In the genomic region with DNA sequence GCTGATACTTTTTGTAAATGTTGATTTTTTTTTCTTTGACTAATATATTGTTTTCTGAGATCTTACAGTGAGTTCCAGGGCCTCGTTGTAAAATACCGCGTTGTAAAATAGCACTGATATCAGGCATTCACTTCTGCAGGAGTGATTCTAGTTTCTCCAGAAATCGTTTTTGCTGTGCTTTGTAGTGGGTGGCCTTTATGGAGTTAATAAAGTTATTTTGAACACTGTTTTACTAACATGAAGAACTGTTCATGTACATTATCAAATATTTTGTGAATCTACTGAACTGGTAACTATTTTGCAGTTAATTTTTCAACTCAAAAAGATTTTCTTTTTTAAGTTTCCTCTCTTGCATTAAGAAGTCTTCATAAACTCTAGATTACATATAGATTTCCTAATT, we compare ENCODE assay signal across 10 cellular contexts. TPM values are rescaled to one million over a fixed set of nuclear protein-coding genes. Genes with fewer than 3 reads are reported as not detected.
A peak's percentile ranks its signal among the peaks of the same experiment; 100 is the strongest.
DNase-seq lines count a peak whose midpoint lies in the region; ATAC-seq and TF ChIP-seq lines count a peak whose summit lies in the region.
"Had no signal": no experiment of that assay in that cellular context is flagged by ENCODE, and none has a peak within 500 bp of the region (broad histone marks: within the 10 kb centered on the region; RNA-seq: fewer than 3 reads in every experiment).

No MANE protein-coding gene starts in this region.

- H3K27me3 Mint-ChIP-seq in T-cell = no peaks in the 10 kb centered on the region

- H3K9me3 Mint-ChIP-seq in T-cell = peaks cover 0 to 8% (median under 1%) of the 10 kb centered on the region in 3 donors

- DNase-seq in cardiac muscle cell (ENCODE audit: low read depth in 1 of 2, low spot score in 1 of 2) = no peak
- DNase-seq in Right ventricle myocardium superior = no peak
- no peak for DNase-seq in T-cell
- no peak for DNase-seq in hepatocyte (ENCODE audit: low spot score)
- no peak for DNase-seq in NCI-H774 (lab: John Stamatoyannopoulos, UW)
- no peak for DNase-seq in esophagus squamous epithelium (lab: John Stamatoyannopoulos, UW)
- no peak for DNase-seq in DMS 273 (lab: John Stamatoyannopoulos, UW; ENCODE audit: unreplicated experiment)
- DNase-seq: NCI-H446 had no signal

- H3K4me3 Mint-ChIP-seq in T-cell = peak overlapping the region; percentile 93 to 95 (median 94)

- H4K20me1 ChIP-seq in hepatocyte (ENCODE audit: insufficient read depth, poor library complexity, severe bottlenecking) = no peaks in the 10 kb centered on the region

- no peak for TF ChIP-seq CTCF in cardiac muscle cell (IDR thresholded peaks at IDR 0.05; ENCODE audit: low read depth, low read length)
- no peak for TF ChIP-seq CTCF in hepatocyte (IDR thresholded peaks at IDR 0.05; ENCODE audit: poor library complexity)
- TF ChIP-seq CTCF in esophagus squamous epithelium (IDR thresholded peaks at IDR 0.05) = no peak

- peak overlapping the region; percentile 98 for H3K27ac Mint-ChIP-seq in T-cell

- H3K36me3 ChIP-seq in cardiac muscle cell (peaks cover 5% of the 10 kb centered on the region), hepatocyte (replicated peaks; ENCODE audit: insufficient read depth, low read depth) (no peaks in the 10 kb centered on the region), subcutaneous abdominal adipose tissue (ENCODE audit: control insufficient read depth in 5 of 5, insufficient read depth in 5 of 5, low read length in 5 of 5) (peaks cover 4 to 18% (median 13%) of the 10 kb centered on the region in 5 donors), esophagus squamous epithelium (peaks cover 0 to 27% (median 0%) of the 10 kb centered on the region in 3 donors)
- H3K36me3 ChIP-seq: prostate gland had no signal

- no peaks in the 10 kb centered on the region for H3K9me2 ChIP-seq in hepatocyte (replicated peaks; ENCODE audit: insufficient read depth)

- H2AFZ ChIP-seq in hepatocyte = peak overlapping the region; percentile 88

- peaks cover 33% of the 10 kb centered on the region for H3K36me3 Mint-ChIP-seq in T-cell

- H3K27ac ChIP-seq in cardiac muscle cell (no peak overlapping the region), hepatocyte (no peak overlapping the region), subcutaneous abdominal adipose tissue (ENCODE audit: low read depth, low read length) (no peak overlapping the region), esophagus squamous epithelium (no peak overlapping the region)

- H3K9me3 ChIP-seq in cardiac muscle cell (ENCODE audit: low read depth) (no peaks in the 10 kb centered on the region), hepatocyte (ENCODE audit: low read depth) (peaks cover 3% of the 10 kb centered on the region), subcutaneous abdominal adipose tissue (ENCODE audit: control insufficient read depth in 5 of 5, low read length in 5 of 5) (peaks cover 0 to 4% (median 0%) of the 10 kb centered on the region in 5 donors), esophagus squamous epithelium (no peaks in the 10 kb centered on the region)
- H3K9me3 ChIP-seq: prostate gland had no signal

- peaks cover 51% of the 10 kb centered on the region for H3K79me2 ChIP-seq in hepatocyte

- ATAC-seq in Right ventricle myocardium superior (ENCODE audit: poor library complexity) (no peak), T-cell (replicated peaks in 1 of 4) (no peak)

- intact Hi-C loops in Right ventricle myocardium superior (cut with DNase I) = no loop called here
- intact Hi-C loops in esophagus squamous epithelium (cut with DNase I) = no loop called here

- WGBS in hepatocyte (ENCODE audit: low lambda C conversion rate, missing lambda C conversion rate) = 91% methylated on average over 4 of the region's 4 CpGs
- 79 to 83% methylated on average over 4 of the region's 4 CpGs for WGBS in esophagus squamous epithelium, 2 donors

- peaks cover 42 to 43% (median 42%) of the 10 kb centered on the region in 3 donors for H3K4me1 Mint-ChIP-seq in T-cell

- H3K4me1 ChIP-seq in cardiac muscle cell (ENCODE audit: low read depth) = peaks cover 14% of the 10 kb centered on the region
- peaks cover 7% of the 10 kb centered on the region for H3K4me1 ChIP-seq in hepatocyte (ENCODE audit: insufficient read depth)
- peaks cover 5 to 24% (median 21%) of the 10 kb centered on the region in 5 donors for H3K4me1 ChIP-seq in subcutaneous abdominal adipose tissue (ENCODE audit: control insufficient read depth in 5 of 5, insufficient read depth in 5 of 5, low read length in 5 of 5)
- peaks cover 9 to 25% (median 14%) of the 10 kb centered on the region in 3 donors for H3K4me1 ChIP-seq in esophagus squamous epithelium

- POLR2A ChIA-PET in T-cell (lab: Charles Lee) = no interaction called here

- no peak overlapping the region for H3K9ac ChIP-seq in subcutaneous abdominal adipose tissue (ENCODE audit: low read length in 5 of 5)

- no peaks in the 10 kb centered on the region for H3K27me3 ChIP-seq in cardiac muscle cell
- no peaks in the 10 kb centered on the region for H3K27me3 ChIP-seq in hepatocyte
- no peaks in the 10 kb centered on the region for H3K27me3 ChIP-seq in subcutaneous abdominal adipose tissue (ENCODE audit: control insufficient read depth in 5 of 5, insufficient read depth in 4 of 5, low read length in 5 of 5)
- H3K27me3 ChIP-seq in esophagus squamous epithelium = no peaks in the 10 kb centered on the region

- TF ChIP-seq POLR2A in esophagus squamous epithelium (IDR thresholded peaks at IDR 0.05) = no peak

- CTCF ChIA-PET in T-cell (lab: Charles Lee) = interaction anchor here in 1 of 2 donors (0.6 to 1.5 kb wide), 2 partner anchors 101 to 113 kb away, joined by 3 to 4 read pairs; partner anchors contain the start of gene ZNF559

- H3K4me2 ChIP-seq in hepatocyte = peak overlapping the region; percentile 77

- H3K4me3 ChIP-seq in cardiac muscle cell = peak overlapping the region; percentile 80
- H3K4me3 ChIP-seq in hepatocyte = peak overlapping the region; percentile 45
- peak overlapping the region in 3 of 5 donors; percentile 88 to 94 (median 93) for H3K4me3 ChIP-seq in subcutaneous abdominal adipose tissue (ENCODE audit: low read depth in 1 of 5, low read length in 5 of 5)
- peak overlapping the region in 2 of 4 donors; percentile 86 to 89 for H3K4me3 ChIP-seq in esophagus squamous epithelium

RNA-seq across cellular contexts. Expression of gene ZNF266, which starts 1.0 kb away (rescaled TPM):
- total RNA-seq in cardiac muscle cell (13.0 and 19.2 TPM in 2 replicates), Right ventricle myocardium superior (10.4 TPM), T-cell (100 to 1,000 TPM in 1 of 5 donors, 10 to 100 TPM in 4; 44.2 to 117 (median 71.1) TPM), hepatocyte (21.6 and 28.7 TPM in 2 replicates), esophagus squamous epithelium (10 to 100 TPM in 3 of 4 donors, 1 to 10 TPM in 1; 7.2 to 27.3 (median 10.7) TPM)
- polyA plus RNA-seq in cardiac muscle cell (18.4 and 23.1 TPM in 2 replicates), hepatocyte (9.3 and 10.1 TPM in 2 replicates)
